ENCODE assay signal across 8 cellular contexts in the genomic region with DNA sequence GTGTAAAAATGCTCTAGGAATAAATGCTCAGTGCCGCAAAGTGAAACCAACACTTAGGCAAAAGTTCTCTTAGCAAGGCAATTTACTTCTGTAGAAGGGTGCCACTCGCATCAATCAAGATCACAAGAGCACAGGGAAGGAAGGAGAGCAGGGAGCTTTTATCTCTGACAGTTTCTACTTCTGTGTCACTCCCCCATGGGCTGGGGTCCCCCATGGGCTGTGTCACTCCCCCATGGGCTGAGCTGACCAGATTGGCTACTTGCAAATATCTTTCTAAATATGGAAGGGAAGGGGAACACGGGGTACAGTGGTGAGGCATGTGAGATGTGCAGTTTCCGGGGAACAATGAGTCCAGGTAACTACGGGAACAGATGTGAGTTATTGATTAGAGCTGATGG. TPM values are rescaled to one million over a fixed set of nuclear protein-coding genes. Genes with fewer than 3 reads are reported as not detected.
DNase-seq lines count a peak whose midpoint lies in the region; ATAC-seq and TF ChIP-seq lines count a peak whose summit lies in the region.

No MANE protein-coding gene starts in this region.

- H3K4me1 ChIP-seq in left lung (peaks cover 0 to 13% of the 10 kb centered on the region in 2 donors), urinary bladder (ENCODE audit: insufficient read depth) (no peaks in the 10 kb centered on the region)

- no peak overlapping the region for H3K27ac ChIP-seq in left lung
- H3K27ac ChIP-seq in urinary bladder (ENCODE audit: low read depth), result no peak overlapping the region

- no peak for TF ChIP-seq CTCF in left lung (IDR thresholded peaks at IDR 0.05)

- H3K4me3 ChIP-seq in left lung, result peak overlapping the region; percentile 35 to 51
- peak overlapping the region; percentile 32 for H3K4me3 ChIP-seq in urinary bladder (ENCODE audit: low read depth, low read length)

- intact Hi-C loops in activated T-helper 2 cell treated with anti-CD3 and anti-CD28 coated beads, Interferon-gamma antibody, Interleukin-2, Interleukin-4, amounts not matched to agents 10 μg/mL and 5 μg/mL and 100 μg/mL, durations not matched to agents 14 hours and 24 hours and 36 hours (cut with micrococcal nuclease), result loop anchor here (2.0 to 5.0 kb wide), 3 partner anchors 124 to 687 kb away; a partner anchor contains a TSS
- intact Hi-C loops in left lung (cut with DNase I), result loop anchor here in 1 of 2 donors (5.0 kb wide), 1 partner anchor 332 kb away; no protein-coding TSS in a partner anchor

- H3K9me3 ChIP-seq in left lung, result peaks cover 0 to under 1% of the 10 kb centered on the region in 2 donors

- H3K36me3 ChIP-seq in left lung (no peaks in the 10 kb centered on the region), urinary bladder (ENCODE audit: insufficient read depth) (no peaks in the 10 kb centered on the region)

- H3K4me1 Mint-ChIP-seq in activated T-helper 2 cell treated with anti-CD3 and anti-CD28 coated beads, Interferon-gamma antibody, Interleukin-2, Interleukin-4, amounts not matched to agents 10 μg/mL and 5 μg/mL and 100 μg/mL, durations not matched to agents 14 hours and 24 hours and 36 hours (ENCODE audit: low read depth), result peaks cover 12% of the 10 kb centered on the region

- no peaks in the 10 kb centered on the region for H3K9me3 Mint-ChIP-seq in activated T-helper 2 cell treated with anti-CD3 and anti-CD28 coated beads, Interferon-gamma antibody, Interleukin-2, Interleukin-4, amounts not matched to agents 10 μg/mL and 5 μg/mL and 100 μg/mL, durations not matched to agents 14 hours and 24 hours and 36 hours

- 56% methylated on average over 5 of the region's 5 CpGs for WGBS in urinary bladder

- DNase-seq in activated T-helper 2 cell treated with anti-CD3 and anti-CD28 coated beads, Interferon-gamma antibody, Interleukin-2, Interleukin-4, amounts not matched to agents 10 μg/mL and 5 μg/mL and 100 μg/mL, durations not matched to agents 14 hours and 24 hours and 36 hours (ENCODE audit: low spot score), result no peak
- peak in 1 of 2 donors; percentile 26 for DNase-seq in left lung
- no peak for DNase-seq in NCI-H2029 treated with DMSO at 0.1 percent for 48 hours (lab: John Stamatoyannopoulos, UW)
- no peak for DNase-seq in stimulated activated CD4-positive, alpha-beta T cell treated with anti-CD3 and anti-CD28 coated beads, Interleukin-4, amount 100 ng/mL, for 1 hour
- no peak for DNase-seq in NK-92 (lab: John Stamatoyannopoulos, UW; ENCODE audit: unreplicated experiment)

- H3K4me3 Mint-ChIP-seq in activated T-helper 2 cell treated with anti-CD3 and anti-CD28 coated beads, Interferon-gamma antibody, Interleukin-2, Interleukin-4, amounts not matched to agents 10 μg/mL and 5 μg/mL and 100 μg/mL, durations not matched to agents 14 hours and 24 hours and 36 hours (ENCODE audit: low read depth), result peak overlapping the region; percentile 84

- no peak overlapping the region for H3K27ac Mint-ChIP-seq in activated T-helper 2 cell treated with anti-CD3 and anti-CD28 coated beads, Interferon-gamma antibody, Interleukin-2, Interleukin-4, amounts not matched to agents 10 μg/mL and 5 μg/mL and 100 μg/mL, durations not matched to agents 14 hours and 24 hours and 36 hours

- H3K36me3 Mint-ChIP-seq in activated T-helper 2 cell treated with anti-CD3 and anti-CD28 coated beads, Interferon-gamma antibody, Interleukin-2, Interleukin-4, amounts not matched to agents 10 μg/mL and 5 μg/mL and 100 μg/mL, durations not matched to agents 14 hours and 24 hours and 36 hours (ENCODE audit: low read depth), result no peaks in the 10 kb centered on the region

- peaks cover 19% of the 10 kb centered on the region for H3K27me3 Mint-ChIP-seq in activated T-helper 2 cell treated with anti-CD3 and anti-CD28 coated beads, Interferon-gamma antibody, Interleukin-2, Interleukin-4, amounts not matched to agents 10 μg/mL and 5 μg/mL and 100 μg/mL, durations not matched to agents 14 hours and 24 hours and 36 hours (ENCODE audit: low read depth)

- H3K27me3 ChIP-seq in left lung, result no peaks in the 10 kb centered on the region

- peak; percentile 42 for ATAC-seq in GM19328 (IDR thresholded peaks at IDR 0.05; ENCODE audit: unreplicated experiment)
- ATAC-seq in HG02981 (IDR thresholded peaks at IDR 0.05; ENCODE audit: unreplicated experiment), result peak; percentile 31
- peak; percentile 71 for ATAC-seq in left lung

RNA-seq across cellular contexts. Expression of a gene that starts 0.4 kb away (rescaled TPM):
- not detected in 2 replicates for total RNA-seq in activated T-helper 2 cell treated with anti-CD3 and anti-CD28 coated beads, Interferon-gamma antibody, Interleukin-2, Interleukin-4, amounts not matched to agents 10 μg/mL and 5 μg/mL and 100 μg/mL, durations not matched to agents 14 hours and 24 hours and 36 hours
- total RNA-seq in left lung (not detected), urinary bladder (not detected)
- not detected for polyA plus RNA-seq in urinary bladder

RNA-seq across cellular contexts. Expression of a gene that starts 18.1 kb away (rescaled TPM):
- not detected in 2 replicates for total RNA-seq in activated T-helper 2 cell treated with anti-CD3 and anti-CD28 coated beads, Interferon-gamma antibody, Interleukin-2, Interleukin-4, amounts not matched to agents 10 μg/mL and 5 μg/mL and 100 μg/mL, durations not matched to agents 14 hours and 24 hours and 36 hours
- not detected for total RNA-seq in left lung
- total RNA-seq in urinary bladder, result not detected
- not detected for polyA plus RNA-seq in urinary bladder

RNA-seq across cellular contexts. Expression of a gene that starts 26.0 kb away (rescaled TPM):
- not detected in 2 replicates for total RNA-seq in activated T-helper 2 cell treated with anti-CD3 and anti-CD28 coated beads, Interferon-gamma antibody, Interleukin-2, Interleukin-4, amounts not matched to agents 10 μg/mL and 5 μg/mL and 100 μg/mL, durations not matched to agents 14 hours and 24 hours and 36 hours
- total RNA-seq in left lung (not detected), urinary bladder (not detected)
- polyA plus RNA-seq in urinary bladder, result not detected

RNA-seq across cellular contexts. Expression of a gene that starts 32.6 kb away (rescaled TPM):
- total RNA-seq in activated T-helper 2 cell treated with anti-CD3 and anti-CD28 coated beads, Interferon-gamma antibody, Interleukin-2, Interleukin-4, amounts not matched to agents 10 μg/mL and 5 μg/mL and 100 μg/mL, durations not matched to agents 14 hours and 24 hours and 36 hours, result not detected in 2 replicates
- total RNA-seq in left lung, result not detected
- total RNA-seq in urinary bladder, result not detected
- not detected for polyA plus RNA-seq in urinary bladder

RNA-seq across cellular contexts. Expression of a gene that starts 48.4 kb away (rescaled TPM):
- not detected in 2 replicates for total RNA-seq in activated T-helper 2 cell treated with anti-CD3 and anti-CD28 coated beads, Interferon-gamma antibody, Interleukin-2, Interleukin-4, amounts not matched to agents 10 μg/mL and 5 μg/mL and 100 μg/mL, durations not matched to agents 14 hours and 24 hours and 36 hours
- total RNA-seq in left lung (not detected), urinary bladder (not detected)
- not detected for polyA plus RNA-seq in urinary bladder
